Comparison of ENCODE assay signal across 13 cellular contexts in the genomic region with DNA sequence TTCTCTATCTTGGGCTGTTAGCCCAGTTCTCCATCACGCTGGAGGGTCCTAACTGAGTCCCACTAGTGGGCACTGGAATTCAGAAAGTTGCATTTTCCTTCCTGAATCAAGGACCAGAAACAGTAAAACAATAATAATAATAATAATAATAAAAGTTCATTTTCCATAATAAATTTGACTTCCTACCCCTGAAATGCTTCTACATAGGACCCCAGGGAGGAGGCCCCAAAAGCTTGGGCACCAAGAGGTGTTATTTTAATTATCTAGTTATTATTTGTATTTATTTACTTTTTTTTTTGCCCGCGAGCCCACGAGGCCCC. TPM values are rescaled to one million over a fixed set of nuclear protein-coding genes. Genes with fewer than 3 reads are reported as not detected.
DNase-seq lines count a peak whose midpoint lies in the region; ATAC-seq, FAIRE-seq and TF ChIP-seq lines count a peak whose summit lies in the region.
"Had no signal": no experiment of that assay in that cellular context is flagged by ENCODE, and none has a peak within 500 bp of the region (broad histone marks: within the 10 kb centered on the region; RNA-seq: fewer than 3 reads in every experiment).

No MANE protein-coding gene starts in this region.

- H3K27ac ChIP-seq in A549: peak overlapping the region; percentile 98
- no peak overlapping the region for H3K27ac ChIP-seq in GM23338 (ENCODE audit: low read depth)
- H3K27ac ChIP-seq in neural progenitor cell: no peak overlapping the region

- CTCF ChIA-PET in A549 (lab: Yijun Ruan, JAX): interaction anchor here (0.5 to 24.7 kb wide), 12 partner anchors 8 to 407 kb away, joined by 3 to 705 read pairs (median 6); a partner anchor contains a TSS

- DNase-seq in A549 (ENCODE audit: low read depth in 1 of 2, low spot score in 1 of 2): no peak
- DNase-seq in GM23338 (ENCODE audit: low spot score): no peak
- no peak for DNase-seq in choroid plexus epithelial cell (ENCODE audit: low read depth)
- no peak for DNase-seq in neural progenitor cell (ENCODE audit: low spot score)
- DNase-seq in DMS79 (lab: John Stamatoyannopoulos, UW): no peak
- no peak for DNase-seq in stimulated activated CD4-positive, alpha-beta T cell treated with anti-CD3 and anti-CD28 coated beads, Interleukin-15, amount 100 ng/mL, for 24 hours
- DNase-seq: DMS79 treated with DMSO at 0.1 percent for 48 hours, HFFc6, NCI-H187 had no signal

- no peak for TF ChIP-seq EP300 in A549 (IDR thresholded peaks at IDR 0.05)

- H3K9me2 ChIP-seq in GM23338 (ENCODE audit: insufficient read depth): no peaks in the 10 kb centered on the region

- peak in 1 of 2 experiments; percentile 1; a peak in 1 of 5 replicates for TF ChIP-seq RAD21 in A549 (conservative IDR thresholded peaks at IDR 0.05 in 1 of 2, IDR thresholded peaks at IDR 0.05 in 1 of 2)

- no peak for TF ChIP-seq POLR2A in A549 (IDR thresholded peaks at IDR 0.05; ENCODE audit: low read length)

- H3K9ac ChIP-seq in neural progenitor cell: no peak overlapping the region

- no peak; the same call in 2 of the 3 replicates for TF ChIP-seq CTCF in A549 (IDR thresholded peaks at IDR 0.05)
- TF ChIP-seq CTCF in GM23338 (conservative IDR thresholded peaks at IDR 0.05; ENCODE audit: low read depth in 2 of 2): no peak
- no peak for TF ChIP-seq CTCF in choroid plexus epithelial cell (conservative IDR thresholded peaks at IDR 0.05; ENCODE audit: low read depth, low read length)
- no peak for TF ChIP-seq CTCF in neural progenitor cell (IDR thresholded peaks at IDR 0.05)

- H3K9me3 Mint-ChIP-seq in GM23338 (no peaks in the 10 kb centered on the region), neural progenitor cell (no peaks in the 10 kb centered on the region)
- H3K9me3 Mint-ChIP-seq: HFFc6 had no signal

- H3F3A ChIP-seq in GM23338 (replicated peaks; ENCODE audit: low read depth) (0 out of 2 replicates have a peak, but pooled peaks cover 9% of the 10 kb centered on the region), neural progenitor cell (ENCODE audit: low read depth) (peaks cover 10% of the 10 kb centered on the region)

- H2AFZ ChIP-seq in GM23338 (no peak overlapping the region), neural progenitor cell (replicated peaks) (peak overlapping the region; percentile 93)

- H3K9me3 ChIP-seq in A549 (no peaks in the 10 kb centered on the region), neural progenitor cell (ENCODE audit: low read depth) (no peaks in the 10 kb centered on the region)

- no peak overlapping the region for H3K27ac Mint-ChIP-seq in GM23338
- no peak overlapping the region for H3K27ac Mint-ChIP-seq in neural progenitor cell
- H3K27ac Mint-ChIP-seq: HFFc6 had no signal

- FAIRE-seq in A549 (lab: Jason Lieb, UNC): no peak
- FAIRE-seq: HTR-8/SVneo had no signal

- POLR2A ChIA-PET in A549 (lab: Yijun Ruan, JAX): interaction anchor here (0.8 to 3.5 kb wide), 15 partner anchors 9 to 171 kb away, joined by 3 to 76 read pairs (median 11); a partner anchor contains a TSS

- H3K4me3 ChIP-seq in A549 (peak overlapping the region; percentile 65; the same call in 2 of the 3 replicates), GM23338 (peak overlapping the region; percentile 82), choroid plexus epithelial cell (ENCODE audit: low read depth, low read length) (peak overlapping the region; percentile 21), neural progenitor cell (peak overlapping the region; percentile 63)

- no peaks in the 10 kb centered on the region for H3K36me3 ChIP-seq in GM23338 (ENCODE audit: insufficient read depth)
- no peaks in the 10 kb centered on the region for H3K36me3 ChIP-seq in neural progenitor cell

- peaks cover 7% of the 10 kb centered on the region for H3K27me3 Mint-ChIP-seq in GM23338 (ENCODE audit: insufficient read depth, low read depth, poor library complexity)
- peaks cover 16% of the 10 kb centered on the region for H3K27me3 Mint-ChIP-seq in neural progenitor cell (ENCODE audit: insufficient read depth, low read depth)

- H3K4me2 ChIP-seq in A549 (peak overlapping the region; percentile 75), GM23338 (peak overlapping the region; percentile 93), neural progenitor cell (peak overlapping the region; percentile 77)

- H3K4me1 ChIP-seq in A549 (peaks cover 48% of the 10 kb centered on the region), GM23338 (ENCODE audit: insufficient read depth) (peaks cover 3% of the 10 kb centered on the region; the same call in 1 of the 2 replicates), neural progenitor cell (no peaks in the 10 kb centered on the region)

- H3K36me3 Mint-ChIP-seq in GM23338 (ENCODE audit: low read depth) (peaks cover 63% of the 10 kb centered on the region), neural progenitor cell (no peaks in the 10 kb centered on the region)

- H3K4me3 Mint-ChIP-seq in GM23338 (no peak overlapping the region), neural progenitor cell (no peak overlapping the region)

- H3K4me1 Mint-ChIP-seq in GM23338 (peaks cover 14% of the 10 kb centered on the region), neural progenitor cell (peaks cover 13% of the 10 kb centered on the region)

- peaks cover 24% of the 10 kb centered on the region for H4K20me1 ChIP-seq in GM23338 (replicated peaks; ENCODE audit: insufficient read depth)
- no peaks in the 10 kb centered on the region for H4K20me1 ChIP-seq in neural progenitor cell (ENCODE audit: low read depth)

- ATAC-seq in A549: no peak
- no peak for ATAC-seq in GM23338
- ATAC-seq in HG03135 (IDR thresholded peaks at IDR 0.05; ENCODE audit: unreplicated experiment): no peak
- ATAC-seq in GM19455 (IDR thresholded peaks at IDR 0.05; ENCODE audit: unreplicated experiment): no peak

- no peaks in the 10 kb centered on the region for H3K27me3 ChIP-seq in GM23338 (ENCODE audit: insufficient read depth)
- H3K27me3 ChIP-seq in neural progenitor cell: no peaks in the 10 kb centered on the region

- H3K79me2 ChIP-seq in GM23338 (replicated peaks; ENCODE audit: insufficient read depth): peaks cover 46% of the 10 kb centered on the region
- peaks cover 9% of the 10 kb centered on the region for H3K79me2 ChIP-seq in neural progenitor cell (ENCODE audit: low read depth)

- 6% methylated on average over 4 of the region's 4 CpGs for WGBS in A549 (ENCODE audit: missing lambda C conversion rate)

TF ChIP-seq in A549, 52 proteins besides CTCF, POLR2A, EP300 and RAD21 (continues in another document):
- TF ChIP-seq SREBF2 (IDR thresholded peaks at IDR 0.05) (no peak), MYC (IDR thresholded peaks at IDR 0.05; ENCODE audit: borderline replicate concordance, low read length) (peak; percentile 56; the same call in 1 of the 2 replicates)

TF ChIP-seq in GM23338, 12 proteins besides CTCF, POLR2A, EP300 and RAD21 (continues in another document):
- TF ChIP-seq CREB1 (CRISPR knock-in tag; IDR thresholded peaks at IDR 0.05; ENCODE audit: low read depth): no peak
- TF ChIP-seq STAT1 (IDR thresholded peaks at IDR 0.05; ENCODE audit: unreplicated experiment): no peak
- TF ChIP-seq JUNB (IDR thresholded peaks at IDR 0.05; ENCODE audit: unreplicated experiment): no peak

RNA-seq across cellular contexts. Expression of a gene that starts 12.4 kb away (rescaled TPM):
- polyA plus RNA-seq in A549 (2011; rRNA removed): 7.0 and 7.6 TPM in 2 replicates
- 4.2 and 6.8 TPM in 2 replicates for polyA plus RNA-seq in A549 (2012; cell fraction: cytosol; rRNA removed)
- 14.1 and 14.4 TPM in 2 replicates for polyA plus RNA-seq in A549 (2012; cell fraction: nucleus; rRNA removed)
- polyA plus RNA-seq in A549 (2017; fragmentation: RNase III; extraction: RNeasy Plus Mini Kit Qiagen cat#74134 plus additional on column Dnase treatment): 4.3 to 6.0 TPM (median 5.7 TPM) in 3 replicates
- 6.4 and 12.4 TPM in 2 replicates for polyA minus RNA-seq in A549 (2011; rRNA and poly(A)+ RNA removed)
- 125 and 134 TPM in 2 replicates for total RNA-seq in GM23338 (2014; rRNA removed; shearing (Covaris generic))
- polyA plus RNA-seq in GM23338 (2016; fragmentation: Nextera tagmentation; extraction: Ambion mirVana): 34.0 and 37.1 TPM in 2 replicates
- total RNA-seq in neural progenitor cell (ENCODE audit: low replicate concordance): 1.2 and 5.0 TPM in 2 replicates

RNA-seq across cellular contexts. Expression of a gene that starts 21.0 kb away (rescaled TPM):
- polyA plus RNA-seq in A549 (2011; rRNA removed) (57.3 and 63.9 TPM in 2 replicates), A549 (2017; fragmentation: RNase III; extraction: RNeasy Plus Mini Kit Qiagen cat#74134 plus additional on column Dnase treatment) (90.4 to 110 TPM (median 109 TPM) in 3 replicates), GM23338 (2016; fragmentation: Nextera tagmentation; extraction: Ambion mirVana) (6.1 and 10.5 TPM in 2 replicates)
- 72.7 and 103 TPM in 2 replicates for polyA plus RNA-seq in A549 (2012; cell fraction: cytosol; rRNA removed)
- 137 and 148 TPM in 2 replicates for polyA plus RNA-seq in A549 (2012; cell fraction: nucleus; rRNA removed)
- polyA minus RNA-seq in A549 (2011; rRNA and poly(A)+ RNA removed): 47.1 and 54.7 TPM in 2 replicates
- total RNA-seq in GM23338 (2014; rRNA removed; shearing (Covaris generic)): 6.8 and 7.1 TPM in 2 replicates
- total RNA-seq in neural progenitor cell (ENCODE audit: low replicate concordance): 0.25 TPM in 1 of 2 replicates, not detected in the other

RNA-seq across cellular contexts. Expression of a gene that starts 21.1 kb away (rescaled TPM):
- polyA plus RNA-seq in A549 (2011; rRNA removed) (460 and 621 TPM in 2 replicates), A549 (2017; fragmentation: RNase III; extraction: RNeasy Plus Mini Kit Qiagen cat#74134 plus additional on column Dnase treatment) (324 to 416 TPM (median 367 TPM) in 3 replicates), GM23338 (2016; fragmentation: Nextera tagmentation; extraction: Ambion mirVana) (24.3 and 28.5 TPM in 2 replicates)
- 275 and 344 TPM in 2 replicates for polyA plus RNA-seq in A549 (2012; cell fraction: cytosol; rRNA removed)
- polyA plus RNA-seq in A549 (2012; cell fraction: nucleus; rRNA removed): 409 and 455 TPM in 2 replicates
- polyA minus RNA-seq in A549 (2011; rRNA and poly(A)+ RNA removed): 307 and 325 TPM in 2 replicates
- total RNA-seq in GM23338 (2014; rRNA removed; shearing (Covaris generic)): 36.7 and 43.4 TPM in 2 replicates
- total RNA-seq in neural progenitor cell (ENCODE audit: low replicate concordance): 21.8 and 24.7 TPM in 2 replicates

RNA-seq across cellular contexts. Expression of a gene that starts 52.5 kb away (rescaled TPM):
- polyA plus RNA-seq in A549 (2011; rRNA removed) (0.25 and 0.31 TPM in 2 replicates), A549 (2017; fragmentation: RNase III; extraction: RNeasy Plus Mini Kit Qiagen cat#74134 plus additional on column Dnase treatment) (0.15 to 0.29 TPM (median 0.16 TPM) in 3 replicates), GM23338 (2016; fragmentation: Nextera tagmentation; extraction: Ambion mirVana) (15.7 and 18.0 TPM in 2 replicates)
- polyA plus RNA-seq in A549 (2012; cell fraction: cytosol; rRNA removed): 0.26 and 0.70 TPM in 2 replicates
- polyA plus RNA-seq in A549 (2012; cell fraction: nucleus; rRNA removed): 0.26 and 0.33 TPM in 2 replicates
- 0.41 and 0.88 TPM in 2 replicates for polyA minus RNA-seq in A549 (2011; rRNA and poly(A)+ RNA removed)
- total RNA-seq in GM23338 (2014; rRNA removed; shearing (Covaris generic)): 21.3 and 174 TPM in 2 replicates
- 0.86 and 1.7 TPM in 2 replicates for total RNA-seq in neural progenitor cell (ENCODE audit: low replicate concordance)
- total RNA-seq: HFFc6, lung microvascular endothelial cell had no signal

Comparison
In these comparisons a context has a peak if more than half of its experiments do, and no peak if none do; other contexts are left out.
1. H3K27ac ChIP-seq: peak in A549 (2 of 2); none in GM23338 (single experiment) and neural progenitor cell (single experiment).
2. H3K4me3 ChIP-seq: peak in every context shown above with its lines; median percentile 82 in GM23338; 65 in A549; 63 in neural progenitor cell; 21 in choroid plexus epithelial cell.
3. RNA of a gene that starts 12.4 kb away (total RNA-seq): 125 to 134 TPM in GM23338; 1.2 to 5.0 TPM in neural progenitor cell; every median in the first group is over 10 times any median in the second.
4. Peak in every context shown above with its lines, with median percentiles within 50 percentile points of each other: H3K4me2 ChIP-seq.